ENCODE assay signal across 8 cellular contexts in the genomic region with DNA sequence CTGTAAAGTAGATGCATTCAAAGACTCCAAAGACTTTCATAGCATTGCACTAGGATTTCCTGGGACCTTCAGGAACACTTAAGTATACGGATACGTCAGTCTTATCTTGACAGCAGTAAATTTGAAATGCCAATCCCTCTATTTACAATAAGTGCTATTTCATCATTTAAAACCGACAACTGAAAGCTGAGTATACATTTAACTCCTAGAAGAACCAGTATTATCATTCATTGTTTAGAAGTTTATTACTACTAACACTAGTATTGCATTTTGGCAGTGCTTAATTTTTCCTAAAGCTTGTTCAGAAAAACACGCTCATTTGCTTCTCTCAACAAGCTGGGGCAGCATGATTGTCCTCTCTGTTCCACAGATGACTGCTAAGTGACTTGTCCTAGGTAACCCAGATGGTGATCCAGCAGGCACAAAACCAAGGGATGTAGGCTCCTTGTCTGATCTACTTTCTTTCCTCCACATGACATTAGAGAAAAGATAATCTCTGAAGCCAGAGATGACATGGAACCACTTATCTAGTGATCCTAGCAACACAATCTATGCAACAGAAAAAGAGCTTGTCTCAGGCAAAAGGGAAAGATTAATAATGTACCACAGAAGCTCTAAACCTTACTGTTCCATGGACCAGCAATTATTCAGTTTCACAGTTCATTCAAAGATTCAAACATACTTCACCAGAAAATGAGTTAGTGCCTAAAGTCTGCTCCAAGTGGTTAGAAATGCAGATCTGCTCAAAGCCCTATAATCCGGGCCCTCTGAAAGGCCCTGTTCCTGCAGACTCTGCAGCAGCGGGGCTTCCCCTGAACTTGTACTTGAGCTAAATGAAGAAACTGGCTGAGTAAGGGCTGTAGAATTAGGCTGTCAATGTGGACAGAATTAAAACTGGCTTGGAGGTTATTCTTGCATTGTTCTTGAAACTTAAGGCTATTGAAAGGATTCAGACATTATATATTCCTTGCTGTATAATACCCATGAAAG. TPM values are rescaled to one million over a fixed set of nuclear protein-coding genes. Genes with fewer than 3 reads are reported as not detected.
A peak's percentile ranks its signal among the peaks of the same experiment; 100 is the strongest.
DNase-seq lines count a peak whose midpoint lies in the region; ATAC-seq and TF ChIP-seq lines count a peak whose summit lies in the region.

No MANE protein-coding gene starts in this region.

- H3K4me3 ChIP-seq in epithelial cell of esophagus (ENCODE audit: low read length), result no peak overlapping the region

- TF ChIP-seq CTCF in VCaP (conservative IDR thresholded peaks at IDR 0.05) (no peak), epithelial cell of esophagus (IDR thresholded peaks at IDR 0.05; ENCODE audit: insufficient read depth, low read depth, low read length, missing control alignments) (no peak)

- DNase-seq in epithelial cell of esophagus (ENCODE audit: low read depth) (peak; percentile 37), renal cortical epithelial cell (ENCODE audit: low read depth) (peak; percentile 49), SKM-1 treated with dmso at 0.1 percent for 144 hours (lab: John Stamatoyannopoulos, UW; ENCODE audit: unreplicated experiment) (no peak), NCI-H510A (lab: John Stamatoyannopoulos, UW) (no peak)

- ATAC-seq in GM18502 (IDR thresholded peaks at IDR 0.05; ENCODE audit: poor library complexity, unreplicated experiment), result peak; percentile 35
- peak; percentile 41 for ATAC-seq in HG02610 (IDR thresholded peaks at IDR 0.05; ENCODE audit: unreplicated experiment)
- no peak for ATAC-seq in GM19452 (IDR thresholded peaks at IDR 0.05; ENCODE audit: unreplicated experiment)

- H3K27ac ChIP-seq in VCaP, result peak overlapping the region; percentile 22

RNA-seq across cellular contexts. Expression of a gene that starts 5.2 kb away (rescaled TPM):
- 6.1 and 18.0 TPM in 2 replicates for total RNA-seq in renal cortical epithelial cell

RNA-seq across cellular contexts. Expression of a gene that starts 51.9 kb away (rescaled TPM):
- 20.0 and 42.2 TPM in 2 replicates for total RNA-seq in renal cortical epithelial cell

RNA-seq across cellular contexts. Expression of a gene that starts 52.0 kb away (rescaled TPM):
- total RNA-seq in renal cortical epithelial cell, result 16.0 and 24.4 TPM in 2 replicates

Comparison
In these comparisons a context has a peak if more than half of its experiments do, and no peak if none do; other contexts are left out.
1. DNase-seq: peak in epithelial cell of esophagus (single experiment) and renal cortical epithelial cell (single experiment); none in SKM-1 treated with dmso at 0.1 percent for 144 hours (single experiment) and NCI-H510A (single experiment).